Comparison of ENCODE assay signal across 1 cellular context in genomic region chr9:136964171-136964689, GRCh38.
TF ChIP-seq lines count a peak whose summit lies in the region.

No MANE protein-coding gene starts in this region.

TF ChIP-seq in H1, 55 proteins besides CTCF, POLR2A, EP300 and RAD21:
- TF ChIP-seq ASH2L (IDR thresholded peaks at IDR 0.05; ENCODE audit: low read length) (no peak), TAF7 (optimal IDR thresholded peaks at IDR 0.05; ENCODE audit: borderline replicate concordance, low read depth, low read length) (no peak), CTBP2 (IDR thresholded peaks at IDR 0.05; ENCODE audit: borderline replicate concordance, insufficient read depth, insufficient read length, low read length) (no peak), CREB1 (IDR thresholded peaks at IDR 0.05) (no peak), POLR2AphosphoS5 (IDR thresholded peaks at IDR 0.05; ENCODE audit: low read depth, low read length) (no peak), SAP30 (IDR thresholded peaks at IDR 0.05; ENCODE audit: insufficient read depth, insufficient replicate concordance, low read length) (no peak), GTF2F1 (IDR thresholded peaks at IDR 0.05; ENCODE audit: borderline replicate concordance, low read depth, low read length) (no peak), SP2 (IDR thresholded peaks at IDR 0.05; ENCODE audit: low read length) (no peak), CBX5 (IDR thresholded peaks at IDR 0.05; ENCODE audit: low read depth, low read length) (no peak)
